ENCODE assay signal across 8 cellular contexts in the genomic region with DNA sequence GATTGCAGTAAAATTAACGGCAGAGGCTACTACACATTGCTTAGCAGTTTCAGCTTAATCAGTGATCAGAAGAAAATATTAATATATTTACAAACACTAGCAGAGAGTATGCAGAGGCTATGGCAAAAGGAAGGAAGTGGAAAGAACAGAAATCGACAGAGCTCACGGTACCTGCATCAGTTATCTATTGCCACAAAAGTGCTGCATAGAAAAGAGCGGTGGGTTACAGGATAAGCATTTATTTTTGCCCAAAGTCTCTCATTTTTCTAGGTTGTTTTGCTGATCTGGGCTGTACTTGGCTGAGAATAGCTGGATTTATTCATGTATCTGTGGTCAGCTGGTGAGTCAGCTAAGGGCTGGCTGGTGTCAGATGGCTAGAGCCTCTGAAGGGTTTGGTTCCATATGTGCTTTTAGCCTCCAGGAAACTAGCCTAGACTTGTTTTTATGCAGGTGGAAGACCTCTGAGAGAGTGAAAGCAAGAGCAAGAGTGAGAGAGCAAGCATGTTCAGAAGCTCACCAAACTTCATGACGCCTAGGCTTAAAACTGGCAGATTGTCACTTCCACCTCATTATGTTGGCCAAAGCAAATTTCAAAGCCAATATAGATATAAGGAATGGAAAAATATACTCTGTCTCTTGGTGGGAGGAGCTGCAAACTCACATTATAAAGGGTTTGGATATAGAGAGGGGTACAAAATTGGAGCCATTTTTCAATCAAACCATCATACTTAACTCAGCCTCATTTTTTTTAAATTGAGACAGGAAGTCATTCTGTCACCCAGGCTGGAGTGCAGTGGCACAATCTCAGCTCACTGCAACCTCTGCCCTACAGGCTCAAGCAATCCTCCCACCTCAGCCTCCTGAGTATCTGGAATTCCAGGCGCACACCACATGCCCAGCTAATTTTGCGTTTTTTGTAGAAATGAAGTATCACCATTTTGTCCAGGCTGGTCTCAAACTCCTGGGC.
DNase-seq lines count a peak whose midpoint lies in the region; ATAC-seq and TF ChIP-seq lines count a peak whose summit lies in the region.

No MANE protein-coding gene starts in this region.

- CTCF ChIA-PET in Calu3 (lab: Charles Lee): no interaction called here

- no peak overlapping the region for H3K4me3 Mint-ChIP-seq in stimulated activated memory B cell treated with anti-CD40 and anti-IgM and Interleukin-4, amounts not matched to agents 10 μg/mL and 1 μg/mL and 100 μg/mL, for 72 hours
- H3K4me3 Mint-ChIP-seq in Calu3 (ENCODE audit: low read depth, unreplicated experiment): no peak overlapping the region

- no peaks in the 10 kb centered on the region for H3K4me1 Mint-ChIP-seq in stimulated activated memory B cell treated with anti-CD40 and anti-IgM and Interleukin-4, amounts not matched to agents 10 μg/mL and 1 μg/mL and 100 μg/mL, for 72 hours
- H3K4me1 Mint-ChIP-seq in Calu3 (ENCODE audit: low read depth, unreplicated experiment): no peaks in the 10 kb centered on the region

- peaks cover 10% of the 10 kb centered on the region for H3K27me3 Mint-ChIP-seq in stimulated activated memory B cell treated with anti-CD40 and anti-IgM and Interleukin-4, amounts not matched to agents 10 μg/mL and 1 μg/mL and 100 μg/mL, for 72 hours
- H3K27me3 Mint-ChIP-seq in Calu3 (ENCODE audit: unreplicated experiment): peaks cover 26% of the 10 kb centered on the region

- TF ChIP-seq CTCF in fibroblast of pulmonary artery (IDR thresholded peaks at IDR 0.05; ENCODE audit: low read length, missing control alignments) (no peak), Calu3 (IDR thresholded peaks at IDR 0.05; ENCODE audit: unreplicated experiment) (no peak)

- DNase-seq in A172 (ENCODE audit: low spot score) (peak; percentile 75), RPMI7951 (ENCODE audit: low read depth) (peak; percentile 92), fibroblast of pulmonary artery (ENCODE audit: low read depth) (peak; percentile 33), Calu3 (no peak), NK-92 (lab: John Stamatoyannopoulos, UW; ENCODE audit: unreplicated experiment) (no peak)

- H3K9me3 Mint-ChIP-seq in stimulated activated memory B cell treated with anti-CD40 and anti-IgM and Interleukin-4, amounts not matched to agents 10 μg/mL and 1 μg/mL and 100 μg/mL, for 72 hours: no peaks in the 10 kb centered on the region
- H3K9me3 Mint-ChIP-seq in Calu3 (ENCODE audit: low read depth, unreplicated experiment): no peaks in the 10 kb centered on the region

- no TSS peak for BruUV-seq in Calu3 (replicated peaks; lab: Mats Ljungman, UMichigan)

- intact Hi-C loops in Calu3 (cut with micrococcal nuclease; ENCODE audit: unreplicated experiment): no loop called here

- no peak overlapping the region for H3K4me3 ChIP-seq in fibroblast of pulmonary artery (replicated peaks; ENCODE audit: low read depth, low read length)

- peak; percentile 99 for ATAC-seq in GM18517 (IDR thresholded peaks at IDR 0.05; ENCODE audit: unreplicated experiment)
- peak; percentile 92 for ATAC-seq in HG02885 (IDR thresholded peaks at IDR 0.05; ENCODE audit: poor library complexity, unreplicated experiment)
- no peak for ATAC-seq in stimulated activated memory B cell treated with anti-CD40 and anti-IgM and Interleukin-4, amounts not matched to agents 10 μg/mL and 1 μg/mL and 100 μg/mL, for 72 hours

- H3K36me3 Mint-ChIP-seq in stimulated activated memory B cell treated with anti-CD40 and anti-IgM and Interleukin-4, amounts not matched to agents 10 μg/mL and 1 μg/mL and 100 μg/mL, for 72 hours: no peaks in the 10 kb centered on the region
- no peaks in the 10 kb centered on the region for H3K36me3 Mint-ChIP-seq in Calu3 (ENCODE audit: insufficient read depth, unreplicated experiment)

- no peak overlapping the region for H3K27ac Mint-ChIP-seq in stimulated activated memory B cell treated with anti-CD40 and anti-IgM and Interleukin-4, amounts not matched to agents 10 μg/mL and 1 μg/mL and 100 μg/mL, for 72 hours
- H3K27ac Mint-ChIP-seq in Calu3 (ENCODE audit: unreplicated experiment): no peak overlapping the region

Comparison
In these comparisons a context has a peak if more than half of its experiments do, and no peak if none do; other contexts are left out.
1. DNase-seq: peak in A172 (single experiment), RPMI7951 (single experiment) and fibroblast of pulmonary artery (single experiment); none in Calu3 (single experiment) and NK-92 (single experiment).